Comparison of ENCODE assay signal across 1 cellular context in genomic region chr13:30108216-30108912, GRCh38.
TF ChIP-seq lines count a peak whose summit lies in the region.

No MANE protein-coding gene starts in this region.

TF ChIP-seq in WTC11, 78 proteins besides CTCF, POLR2A, EP300 and RAD21 (continued from another document):
- TF ChIP-seq ARID4B (CRISPR knock-in tag; IDR thresholded peaks at IDR 0.05; ENCODE audit: borderline replicate concordance), result no peak
